Comparison of ENCODE assay signal across 8 cellular contexts in genomic region chr12:712172-712863, GRCh38. TPM values are rescaled to one million over a fixed set of nuclear protein-coding genes. Genes with fewer than 3 reads are reported as not detected.
A peak's percentile ranks its signal among the peaks of the same experiment; 100 is the strongest.
DNase-seq lines count a peak whose midpoint lies in the region; ATAC-seq and TF ChIP-seq lines count a peak whose summit lies in the region.

No MANE protein-coding gene starts in this region.

- H3K36me3 Mint-ChIP-seq in GM23338 (ENCODE audit: low read depth): no peaks in the 10 kb centered on the region
- no peaks in the 10 kb centered on the region for H3K36me3 Mint-ChIP-seq in chondrocyte (ENCODE audit: low read depth)

- H3K36me3 ChIP-seq in GM23338 (ENCODE audit: insufficient read depth) (no peaks in the 10 kb centered on the region), neuronal stem cell (replicated peaks in 1 of 2; ENCODE audit: control insufficient read depth in 2 of 2, insufficient read depth in 2 of 2, low read length in 2 of 2) (no peaks in the 10 kb centered on the region), testis (ENCODE audit: low read depth, missing control alignments) (no peaks in the 10 kb centered on the region)

- no peaks in the 10 kb centered on the region for H3K79me1 ChIP-seq in neuronal stem cell (ENCODE audit: low read depth, low read length)

- no peak overlapping the region for H4K91ac ChIP-seq in neuronal stem cell (ENCODE audit: low read depth, low read length, poor library complexity)

- H3K4me1 ChIP-seq in GM23338 (ENCODE audit: insufficient read depth) (peaks cover 9% of the 10 kb centered on the region; the same call in 1 of the 2 replicates), neuronal stem cell (ENCODE audit: control insufficient read depth in 2 of 2, insufficient read depth in 1 of 2, low read depth in 1 of 2, low read length in 2 of 2) (peaks cover 2 to 3% of the 10 kb centered on the region in 2 donors), testis (no peaks in the 10 kb centered on the region)

- H3K4me3 Mint-ChIP-seq in GM23338 (no peak overlapping the region), chondrocyte (ENCODE audit: unreplicated experiment) (no peak overlapping the region)

- H2BK5ac ChIP-seq in neuronal stem cell (ENCODE audit: low read length): no peak overlapping the region

- H3K4me1 Mint-ChIP-seq in GM23338 (peaks cover 21% of the 10 kb centered on the region), chondrocyte (ENCODE audit: low read depth) (peaks cover 22% of the 10 kb centered on the region)

- H2AFZ ChIP-seq in GM23338 (peak overlapping the region; percentile 60), neuronal stem cell (ENCODE audit: low read length) (peak overlapping the region; percentile 24)

- H3K27me3 ChIP-seq in GM23338 (ENCODE audit: insufficient read depth) (no peaks in the 10 kb centered on the region), neuronal stem cell (ENCODE audit: control insufficient read depth in 3 of 3, insufficient read depth in 3 of 3, low read depth in 1 of 3, low read length in 3 of 3) (peaks cover 0 to 2% (median 0%) of the 10 kb centered on the region in 3 experiments), testis (no peaks in the 10 kb centered on the region)

- TF ChIP-seq POLR2A in testis (IDR thresholded peaks at IDR 0.05): no peak

- no peaks in the 10 kb centered on the region for H3F3A ChIP-seq in GM23338 (replicated peaks; ENCODE audit: low read depth)

- TF ChIP-seq CTCF in GM23338 (conservative IDR thresholded peaks at IDR 0.05; ENCODE audit: low read depth in 2 of 2) (no peak), chondrocyte (IDR thresholded peaks at IDR 0.05) (no peak), testis (IDR thresholded peaks at IDR 0.05) (no peak)

- H3K4ac ChIP-seq in neuronal stem cell (ENCODE audit: low read length): no peak overlapping the region

- H2BK120ac ChIP-seq in neuronal stem cell (ENCODE audit: low read depth, low read length): no peak overlapping the region

- H2BK12ac ChIP-seq in neuronal stem cell (ENCODE audit: low read length): no peak overlapping the region

- H3K27ac ChIP-seq in GM23338 (ENCODE audit: low read depth) (no peak overlapping the region), neuronal stem cell (replicated peaks; ENCODE audit: low read length) (no peak overlapping the region), testis (no peak overlapping the region)

- H2AK5ac ChIP-seq in neuronal stem cell (ENCODE audit: low read depth, low read length): no peak overlapping the region

- no peaks in the 10 kb centered on the region for H4K20me1 ChIP-seq in GM23338 (replicated peaks; ENCODE audit: insufficient read depth)

- no peak for ATAC-seq in GM23338
- no peak for ATAC-seq in HG03025 (IDR thresholded peaks at IDR 0.05; ENCODE audit: low FRiP score, unreplicated experiment)

- H3K79me2 ChIP-seq in GM23338 (replicated peaks; ENCODE audit: insufficient read depth): no peaks in the 10 kb centered on the region

- no peak overlapping the region for H3K23ac ChIP-seq in neuronal stem cell (ENCODE audit: low read depth, low read length, poor library complexity)

- no peak overlapping the region for H4K8ac ChIP-seq in neuronal stem cell (ENCODE audit: low read depth, low read length)

- peaks cover 6% of the 10 kb centered on the region for H3K27me3 Mint-ChIP-seq in GM23338 (ENCODE audit: insufficient read depth, low read depth, poor library complexity)
- H3K27me3 Mint-ChIP-seq in chondrocyte (ENCODE audit: low read depth): no peaks in the 10 kb centered on the region

- no peak overlapping the region for H2BK15ac ChIP-seq in neuronal stem cell (ENCODE audit: low read length)

- H3K9me3 ChIP-seq in neuronal stem cell (replicated peaks in 1 of 2; ENCODE audit: control insufficient read depth in 2 of 2, insufficient read depth in 1 of 2, low read depth in 1 of 2, low read length in 2 of 2) (no peaks in the 10 kb centered on the region), testis (no peaks in the 10 kb centered on the region)

- DNase-seq in GM23338 (ENCODE audit: low spot score) (no peak), NCI-H2171 treated with DMSO at 0.1 percent for 48 hours (lab: John Stamatoyannopoulos, UW) (peak; percentile 98), chondrocyte (ENCODE audit: low spot score) (no peak), neuronal stem cell (ENCODE audit: low spot score) (no peak), SW480 (ENCODE audit: low spot score) (no peak), 8988T (no peak), testis (no peak)

- no peak overlapping the region for H3K14ac ChIP-seq in neuronal stem cell (ENCODE audit: low read length)

- H3K9me2 ChIP-seq in GM23338 (ENCODE audit: insufficient read depth): no peaks in the 10 kb centered on the region

- WGBS in neuronal stem cell (ENCODE audit: extremely low coverage in 2 of 2, insufficient read length in 2 of 2, insufficient replicate concordance in 1 of 2), 2 donors: no CpG with 5 or more reads among the region's 8 CpGs
- WGBS in testis, 2 donors: 64 to 75% methylated on average over 8 of the region's 8 CpGs

- no peak overlapping the region for H3K4me3 ChIP-seq in GM23338
- H3K4me3 ChIP-seq in neuronal stem cell (ENCODE audit: low read length in 2 of 2): no peak overlapping the region
- no peak overlapping the region for H3K4me3 ChIP-seq in testis

- H3K27ac Mint-ChIP-seq in GM23338 (peak overlapping the region; percentile 12; the same call in 1 of the 2 replicates), chondrocyte (ENCODE audit: unreplicated experiment) (peak overlapping the region; percentile 92)

- no peak overlapping the region for H3K18ac ChIP-seq in neuronal stem cell (ENCODE audit: low read length)

- intact Hi-C loops in testis (cut with DNase I; ENCODE audit: low total_unique reads): no loop called here

- H3K4me2 ChIP-seq in GM23338 (0 out of 2 replicates have a peak overlapping the region, but pooled peaks have one; percentile 8), neuronal stem cell (ENCODE audit: insufficient read depth, low read length, poor library complexity, severe bottlenecking) (no peak overlapping the region)

- H3K9me3 Mint-ChIP-seq in GM23338 (no peaks in the 10 kb centered on the region), chondrocyte (ENCODE audit: low read depth) (no peaks in the 10 kb centered on the region)

- no peak overlapping the region for H3K9ac ChIP-seq in neuronal stem cell (ENCODE audit: low read depth, low read length, poor library complexity)

TF ChIP-seq in GM23338, 12 proteins besides CTCF, POLR2A, EP300 and RAD21 (continues in another document):
- TF ChIP-seq ETS1 (IDR thresholded peaks at IDR 0.05) (no peak), EZH2 (IDR thresholded peaks at IDR 0.05; ENCODE audit: low read depth, unreplicated experiment) (no peak), REST (IDR thresholded peaks at IDR 0.05; ENCODE audit: unreplicated experiment) (no peak)

RNA-seq across cellular contexts. Expression of gene WNK1, which starts 40.1 kb away (rescaled TPM):
- total RNA-seq in GM23338 (2014; rRNA removed; shearing (Covaris generic)): 114 and 119 TPM in 2 replicates
- polyA plus RNA-seq in GM23338 (2016; fragmentation: Nextera tagmentation; extraction: Ambion mirVana): 74.9 and 86.8 TPM in 2 replicates
- 163 to 274 TPM (median 172 TPM) in 3 replicates for total RNA-seq in chondrocyte
- polyA plus RNA-seq in neuronal stem cell (2013, experiment 1 of 2): 49.9 TPM
- 50.8 TPM for polyA plus RNA-seq in neuronal stem cell (2013, experiment 2 of 2)
- 100 to 1,000 TPM; 259 to 276 TPM for total RNA-seq in testis
- polyA plus RNA-seq in testis (ENCODE audit: insufficient read depth, low read depth, low replicate concordance): 152 TPM

RNA-seq across cellular contexts. Expression of gene NINJ2, which starts 49.1 kb away (rescaled TPM):
- total RNA-seq in GM23338 (2014; rRNA removed; shearing (Covaris generic)): 0.94 and 2.1 TPM in 2 replicates
- polyA plus RNA-seq in GM23338 (2016; fragmentation: Nextera tagmentation; extraction: Ambion mirVana): 1.2 and 2.6 TPM in 2 replicates
- total RNA-seq in chondrocyte: 1.3 to 14.6 TPM (median 2.1 TPM) in 3 replicates
- 0.52 TPM for polyA plus RNA-seq in neuronal stem cell (2013, experiment 1 of 2)
- 0.42 TPM for polyA plus RNA-seq in neuronal stem cell (2013, experiment 2 of 2)
- total RNA-seq in testis: 10 to 100 TPM in 1 of 2 donors, 1 to 10 TPM in 1; 9.2 to 17.3 TPM
- 11.2 TPM for polyA plus RNA-seq in testis (ENCODE audit: insufficient read depth, low read depth, low replicate concordance)
